ENCODE assay signal across 8 cellular contexts in genomic region chr5:132238169-132238744, GRCh38. TPM values are rescaled to one million over a fixed set of nuclear protein-coding genes. Genes with fewer than 3 reads are reported as not detected.
DNase-seq lines count a peak whose midpoint lies in the region; ATAC-seq and TF ChIP-seq lines count a peak whose summit lies in the region.

No MANE protein-coding gene starts in this region.

- H3K4me1 ChIP-seq in CD4-positive, alpha-beta memory T cell (ENCODE audit: insufficient read depth, low read length), result no peaks in the 10 kb centered on the region
- H3K4me1 ChIP-seq in Karpas-422 (ENCODE audit: low read length), result peaks cover 17% of the 10 kb centered on the region
- H3K4me1 ChIP-seq in adrenal gland (replicated peaks in 1 of 2), result no peaks in the 10 kb centered on the region

- no peak for TF ChIP-seq POLR2A in adrenal gland (IDR thresholded peaks at IDR 0.05)

- intact Hi-C loops in CD4-positive, alpha-beta memory T cell (cut with micrococcal nuclease), result loop anchor here (2.0 kb wide), 1 partner anchor 173 kb away; no protein-coding TSS in a partner anchor
- intact Hi-C loops in adrenal gland (cut with DNase I), result no loop called here

- no peaks in the 10 kb centered on the region for H3K79me2 ChIP-seq in Karpas-422 (ENCODE audit: low read length)

- CTCF ChIA-PET in CD4-positive, alpha-beta memory T cell (lab: Charles Lee; ENCODE audit: partially characterized antibody), result interaction anchor here (0.6 to 3.5 kb wide), 37 partner anchors 9 to 649 kb away, joined by 3 to 26 read pairs (median 5); partner anchors contain the start of genes P4HA2 and SLC22A4

- H4K20me1 ChIP-seq in Karpas-422 (ENCODE audit: insufficient read depth, low read depth, low read length), result no peaks in the 10 kb centered on the region

- H3K27me3 ChIP-seq in CD4-positive, alpha-beta memory T cell (ENCODE audit: insufficient read depth, low read length), result no peaks in the 10 kb centered on the region
- H3K27me3 ChIP-seq in Karpas-422 (ENCODE audit: low read length) (no peaks in the 10 kb centered on the region), adrenal gland (no peaks in the 10 kb centered on the region)

- no peaks in the 10 kb centered on the region for H3K36me3 ChIP-seq in CD4-positive, alpha-beta memory T cell (ENCODE audit: insufficient read depth, low read length)
- no peaks in the 10 kb centered on the region for H3K36me3 ChIP-seq in Karpas-422 (ENCODE audit: insufficient read depth, low read length)
- no peaks in the 10 kb centered on the region for H3K36me3 ChIP-seq in adrenal gland (replicated peaks in 1 of 2)

- no peak overlapping the region for H2AFZ ChIP-seq in Karpas-422 (ENCODE audit: low read length)

- 10 to 56% (median 26%) methylated on average over 1 of the region's 1 CpG; no CpG with 5 or more reads in 1 of the 4 donors for WGBS in adrenal gland, 4 donors

- POLR2A ChIA-PET in CD4-positive, alpha-beta memory T cell (lab: Charles Lee; ENCODE audit: partially characterized antibody), result interaction anchor here (1.3 kb wide), 1 partner anchor 13 kb away, joined by 4 read pairs; no protein-coding TSS in a partner anchor

- no peaks in the 10 kb centered on the region for H3K4me1 Mint-ChIP-seq in CD4-positive, alpha-beta memory T cell

- no peaks in the 10 kb centered on the region for H3K9me3 ChIP-seq in CD4-positive, alpha-beta memory T cell (ENCODE audit: control insufficient read depth in 1 of 2, low read length in 2 of 2)
- H3K9me3 ChIP-seq in Karpas-422 (ENCODE audit: low read length) (no peaks in the 10 kb centered on the region), adrenal gland (replicated peaks in 1 of 3) (peaks cover 0 to 5% (median 0%) of the 10 kb centered on the region in 3 donors)

- H3K4me2 ChIP-seq in Karpas-422 (ENCODE audit: low read depth, low read length, poor library complexity, severe bottlenecking), result no peak overlapping the region

- no peak overlapping the region for H3K27ac Mint-ChIP-seq in CD4-positive, alpha-beta memory T cell

- peaks cover 2 to 27% (median 12%) of the 10 kb centered on the region in 8 donors for H3K9me3 Mint-ChIP-seq in CD4-positive, alpha-beta memory T cell

- ATAC-seq in GM19455 (IDR thresholded peaks at IDR 0.05; ENCODE audit: unreplicated experiment), result peak; percentile 84

- no peak overlapping the region for H3K9ac ChIP-seq in Karpas-422 (ENCODE audit: low read length)

- DNase-seq in CD4-positive, alpha-beta memory T cell, result peak; percentile 40 to 57 (median 52)
- DNase-seq in Karpas-422, result peak; percentile 87
- DNase-seq in T follicular helper cell (ENCODE audit: low read depth), result peak; percentile 42
- DNase-seq in adrenal gland, result peak; percentile 56 to 92 (median 75)
- DNase-seq in hypothalamus (lab: John Stamatoyannopoulos, UW), result peak in 34 of 51 donors; percentile 9 to 77 (median 40)
- peak; percentile 88 for DNase-seq in stimulated activated CD4-positive, alpha-beta T cell treated with anti-CD3 and anti-CD28 coated beads, Interleukin-15, amount 100 ng/mL, for 24 hours
- no peak for DNase-seq in NCI-H1092 (lab: John Stamatoyannopoulos, UW)

- H3K27me3 Mint-ChIP-seq in CD4-positive, alpha-beta memory T cell, result peaks cover 7% of the 10 kb centered on the region in 2 donors

- no peak overlapping the region for H3K4me3 Mint-ChIP-seq in CD4-positive, alpha-beta memory T cell

- H3K27ac ChIP-seq in CD4-positive, alpha-beta memory T cell (ENCODE audit: low read depth, low read length), result no peak overlapping the region
- H3K27ac ChIP-seq in Karpas-422 (ENCODE audit: low read length) (no peak overlapping the region), adrenal gland (no peak overlapping the region)

- H3K36me3 Mint-ChIP-seq in CD4-positive, alpha-beta memory T cell, result peaks cover 3 to 4% of the 10 kb centered on the region in 2 donors

- H3K4me3 ChIP-seq in CD4-positive, alpha-beta memory T cell (ENCODE audit: low read length in 2 of 2), result no peak overlapping the region
- H3K4me3 ChIP-seq in Karpas-422 (ENCODE audit: low read length) (no peak overlapping the region), adrenal gland (no peak overlapping the region)

- no peaks in the 10 kb centered on the region for H3K9me2 ChIP-seq in Karpas-422 (replicated peaks; ENCODE audit: insufficient read depth, low read length)

- TF ChIP-seq CTCF in adrenal gland (IDR thresholded peaks at IDR 0.05), result peak; percentile 44 to 84 (median 78)

RNA-seq across cellular contexts. Expression of gene P4HA2, which starts 10.6 kb away (rescaled TPM):
- total RNA-seq in CD4-positive, alpha-beta memory T cell, result under 1 TPM; 0.28 to 0.96 TPM
- under 1 TPM in 1 of 2 donors, not detected in 1; 0.14 TPM for polyA plus RNA-seq in CD4-positive, alpha-beta memory T cell
- 0.18 TPM in 1 of 2 replicates, not detected in the other for total RNA-seq in Karpas-422 (2014; rRNA removed; shearing (Covaris generic); ENCODE audit: low replicate concordance)
- total RNA-seq in adrenal gland, result 10 to 100 TPM in 7 of 8 donors, 1 to 10 TPM in 1; 9.9 to 34.0 (median 16.8) TPM
- 10 to 100 TPM; 10.3 to 12.6 (median 11.6) TPM for polyA plus RNA-seq in adrenal gland

RNA-seq across cellular contexts. Expression of gene PDLIM4, which starts 19.2 kb away (rescaled TPM):
- total RNA-seq in CD4-positive, alpha-beta memory T cell, result not detected
- polyA plus RNA-seq in CD4-positive, alpha-beta memory T cell, result not detected
- not detected in 2 replicates for total RNA-seq in Karpas-422 (2014; rRNA removed; shearing (Covaris generic); ENCODE audit: low replicate concordance)
- total RNA-seq in adrenal gland, result 10 to 100 TPM in 1 of 8 donors, 1 to 10 TPM in 6, under 1 TPM in 1; 0.87 to 11.7 (median 4.3) TPM
- polyA plus RNA-seq in adrenal gland, result 10 to 100 TPM in 2 of 3 donors, 1 to 10 TPM in 1; 2.8 to 20.2 (median 14.3) TPM

RNA-seq across cellular contexts. Expression of gene SLC22A4, which starts 55.9 kb away (rescaled TPM):
- under 1 TPM in 1 of 2 experiments, not detected in 1; 0.22 TPM for total RNA-seq in CD4-positive, alpha-beta memory T cell
- not detected for polyA plus RNA-seq in CD4-positive, alpha-beta memory T cell
- 0.52 TPM in 1 of 2 replicates, not detected in the other for total RNA-seq in Karpas-422 (2014; rRNA removed; shearing (Covaris generic); ENCODE audit: low replicate concordance)
- total RNA-seq in adrenal gland, result 1 to 10 TPM; 1.4 to 8.2 (median 3.0) TPM
- polyA plus RNA-seq in adrenal gland, result 1 to 10 TPM; 3.3 to 4.0 (median 3.7) TPM
